Comparison of ENCODE assay signal across 8 cellular contexts in genomic region chr1:6601049-6601864, GRCh38. TPM values are rescaled to one million over a fixed set of nuclear protein-coding genes. Genes with fewer than 3 reads are reported as not detected.
DNase-seq lines count a peak whose midpoint lies in the region; ATAC-seq and TF ChIP-seq lines count a peak whose summit lies in the region.

No MANE protein-coding gene starts in this region.

- peak overlapping the region; percentile 86 for H3K4me2 ChIP-seq in GM23248 (ENCODE audit: unreplicated experiment)

- peak overlapping the region; percentile 98 for H3K27ac Mint-ChIP-seq in dendritic cell treated with granulocyte-macrophage colony-stimulating factor and Interleukin-4, amounts not matched to agents 40 ng/mL and 50 ng/mL, for 4 days

- H3K4me1 ChIP-seq in GM23248 (ENCODE audit: insufficient read depth) = peaks cover 25% of the 10 kb centered on the region
- H3K4me1 ChIP-seq in left lung = peaks cover 23 to 69% of the 10 kb centered on the region in 2 donors

- H4K20me1 ChIP-seq in GM23248 (ENCODE audit: insufficient read depth) = no peaks in the 10 kb centered on the region; the same call in 1 of the 2 replicates

- peaks cover 55% of the 10 kb centered on the region for H3K4me1 Mint-ChIP-seq in dendritic cell treated with granulocyte-macrophage colony-stimulating factor and Interleukin-4, amounts not matched to agents 40 ng/mL and 50 ng/mL, for 4 days (ENCODE audit: low read depth)

- peak overlapping the region; percentile 97 for H3K9ac ChIP-seq in GM23248

- TF ChIP-seq CTCF in left lung (IDR thresholded peaks at IDR 0.05) = no peak

- peaks cover 68% of the 10 kb centered on the region for H3K79me2 ChIP-seq in GM23248 (ENCODE audit: insufficient read depth)

- H3K27me3 ChIP-seq in GM23248 (replicated peaks; ENCODE audit: insufficient read depth) (no peaks in the 10 kb centered on the region), left lung (no peaks in the 10 kb centered on the region)

- peak overlapping the region; percentile 99 for H3K27ac ChIP-seq in GM23248
- H3K27ac ChIP-seq in left lung = peak overlapping the region; percentile 99

- intact Hi-C loops in dendritic cell treated with granulocyte-macrophage colony-stimulating factor and Interleukin-4, amounts not matched to agents 40 ng/mL and 50 ng/mL, for 4 days (cut with micrococcal nuclease) = loop anchor here (5.0 kb wide), 1 partner anchor 49 kb away; the partner anchor contains the start of gene NOL9
- intact Hi-C loops in left lung (cut with DNase I) = no loop called here

- H3K36me3 ChIP-seq in GM23248 (ENCODE audit: low read depth) (peaks cover 10% of the 10 kb centered on the region), left lung (peaks cover 0 to 31% of the 10 kb centered on the region in 2 donors)

- peaks cover 57% of the 10 kb centered on the region for H3K36me3 Mint-ChIP-seq in dendritic cell treated with granulocyte-macrophage colony-stimulating factor and Interleukin-4, amounts not matched to agents 40 ng/mL and 50 ng/mL, for 4 days (ENCODE audit: low read depth)

- no peaks in the 10 kb centered on the region for H3K9me2 ChIP-seq in GM23248 (ENCODE audit: insufficient read depth)

- H3K4me3 ChIP-seq in GM23248 (peak overlapping the region; percentile 87), left lung (peak overlapping the region; percentile 52 to 92)

- no peaks in the 10 kb centered on the region for H3K9me3 ChIP-seq in GM23248 (ENCODE audit: low read depth)
- no peaks in the 10 kb centered on the region for H3K9me3 ChIP-seq in left lung

- WGBS in GM23248 (ENCODE audit: low coverage in 1 of 2, low lambda C conversion rate in 2 of 2, missing lambda C conversion rate in 2 of 2), 2 experiments = 0 to 1% methylated on average over 31 to 35 of the region's 35 CpGs

- peaks cover 35% of the 10 kb centered on the region for H3F3A ChIP-seq in GM23248 (ENCODE audit: insufficient read depth)

- ATAC-seq in left lung (peak; percentile 56), HG03460 (IDR thresholded peaks at IDR 0.05; ENCODE audit: unreplicated experiment) (no peak)

- H3K4me3 Mint-ChIP-seq in dendritic cell treated with granulocyte-macrophage colony-stimulating factor and Interleukin-4, amounts not matched to agents 40 ng/mL and 50 ng/mL, for 4 days = peak overlapping the region; percentile 92

- 0 out of 2 replicates have a peak overlapping the region, but pooled peaks have one; percentile 13 for H2AFZ ChIP-seq in GM23248

- H3K27me3 Mint-ChIP-seq in dendritic cell treated with granulocyte-macrophage colony-stimulating factor and Interleukin-4, amounts not matched to agents 40 ng/mL and 50 ng/mL, for 4 days = no peaks in the 10 kb centered on the region

- peak; percentile 74 for DNase-seq in COLO668 (lab: John Stamatoyannopoulos, UW; ENCODE audit: unreplicated experiment)
- DNase-seq in GM23248 = peak; percentile 99
- peak; percentile 59 for DNase-seq in NCI-H2029 (lab: John Stamatoyannopoulos, UW)
- DNase-seq in activated CD4-positive, alpha-beta T cell treated with anti-CD3 and anti-CD28 coated beads, Interleukin-2, amount 50 U/mL, for 24 hours (ENCODE audit: low read depth in 1 of 2, low spot score in 1 of 2) = peak; percentile 66 to 86
- DNase-seq in left lung = peak; percentile 88 to 89
- DNase-seq in stimulated activated CD4-positive, alpha-beta T cell treated with anti-CD3 and anti-CD28 coated beads, Interleukin-2, amount 100 ng/mL, for 48 hours = peak; percentile 76 to 77

- no peaks in the 10 kb centered on the region for H3K9me3 Mint-ChIP-seq in dendritic cell treated with granulocyte-macrophage colony-stimulating factor and Interleukin-4, amounts not matched to agents 40 ng/mL and 50 ng/mL, for 4 days

- in situ Hi-C loops in GM23248 (cut with MboI) = no loop called here

RNA-seq across cellular contexts. Expression of gene KLHL21, which starts 1.4 kb away (rescaled TPM):
- 39.3 and 52.9 TPM in 2 replicates for total RNA-seq in GM23248 (2014; rRNA removed; shearing (Covaris generic))
- polyA plus RNA-seq in GM23248 (2016; fragmentation: Nextera tagmentation; extraction: Ambion mirVana) = 16.6 and 17.7 TPM in 2 replicates
- 10 to 100 TPM; 20.6 to 29.2 TPM for total RNA-seq in left lung

RNA-seq across cellular contexts. Expression of gene PHF13, which starts 12.3 kb away (rescaled TPM):
- 21.3 and 21.5 TPM in 2 replicates for total RNA-seq in GM23248 (2014; rRNA removed; shearing (Covaris generic))
- 11.2 and 11.6 TPM in 2 replicates for polyA plus RNA-seq in GM23248 (2016; fragmentation: Nextera tagmentation; extraction: Ambion mirVana)
- total RNA-seq in left lung = 10 to 100 TPM; 11.1 to 12.2 TPM

RNA-seq across cellular contexts. Expression of gene ZBTB48, which starts 21.5 kb away (rescaled TPM):
- 16.4 and 31.7 TPM in 2 replicates for total RNA-seq in GM23248 (2014; rRNA removed; shearing (Covaris generic))
- 11.2 and 15.4 TPM in 2 replicates for polyA plus RNA-seq in GM23248 (2016; fragmentation: Nextera tagmentation; extraction: Ambion mirVana)
- 10 to 100 TPM; 24.7 to 34.5 TPM for total RNA-seq in left lung

RNA-seq across cellular contexts. Expression of gene THAP3, which starts 23.4 kb away (rescaled TPM):
- total RNA-seq in GM23248 (2014; rRNA removed; shearing (Covaris generic)) = 14.5 and 18.8 TPM in 2 replicates
- 19.0 and 19.5 TPM in 2 replicates for polyA plus RNA-seq in GM23248 (2016; fragmentation: Nextera tagmentation; extraction: Ambion mirVana)
- 10 to 100 TPM; 14.5 to 16.5 TPM for total RNA-seq in left lung

RNA-seq across cellular contexts. Expression of gene TAS1R1, which starts 46.1 kb away (rescaled TPM):
- total RNA-seq in GM23248 (2014; rRNA removed; shearing (Covaris generic)) = not detected in 2 replicates
- not detected in 2 replicates for polyA plus RNA-seq in GM23248 (2016; fragmentation: Nextera tagmentation; extraction: Ambion mirVana)
- not detected for total RNA-seq in left lung
